Comparison of ENCODE assay signal across 8 cellular contexts in the genomic region with DNA sequence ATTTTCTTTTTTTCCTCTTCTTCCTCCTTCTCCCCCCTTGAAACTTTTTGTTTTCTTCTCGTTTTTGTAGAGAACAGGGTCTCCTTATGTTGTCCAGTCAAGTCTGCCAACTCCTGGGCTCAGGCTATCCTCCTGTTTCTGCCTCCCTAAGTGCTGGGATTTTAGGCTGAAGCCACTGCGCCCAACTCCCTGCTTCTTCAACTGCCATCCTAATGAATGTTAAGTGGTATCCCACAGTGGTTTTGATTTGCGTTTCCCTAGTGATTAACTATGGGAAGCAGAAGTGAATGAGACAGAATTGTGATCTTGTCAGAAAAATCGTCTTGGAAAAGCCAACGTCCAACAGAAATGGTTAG. TPM values are rescaled to one million over a fixed set of nuclear protein-coding genes. Genes with fewer than 3 reads are reported as not detected.
DNase-seq lines count a peak whose midpoint lies in the region; ATAC-seq lines count a peak whose summit lies in the region.

No MANE protein-coding gene starts in this region.

- peak overlapping the region; percentile 91 for H3K27ac Mint-ChIP-seq in activated CD8-positive, alpha-beta T cell treated with anti-CD3 and anti-CD28 coated beads, Interleukin-2, amount 10 ng/mL, durations not matched to agents 7 days and 5 days
- H3K27ac Mint-ChIP-seq in stimulated activated naive CD8-positive, alpha-beta T cell treated with anti-CD3 and anti-CD28 coated beads, Interleukin-15, amount 100 ng/mL, for 72 hours = peak overlapping the region; percentile 76 to 89

- DNase-seq in NCI-H748 (lab: John Stamatoyannopoulos, UW; ENCODE audit: unreplicated experiment) (peak; percentile 3), NCI-H748 treated with DMSO at 0.1 percent for 48 hours (lab: John Stamatoyannopoulos, UW) (no peak), foreskin melanocyte (no peak)
- DNase-seq in activated CD8-positive, alpha-beta T cell treated with anti-CD3 and anti-CD28 coated beads, Interleukin-2, amount 10 ng/mL, durations not matched to agents 7 days and 5 days = no peak
- DNase-seq in stimulated activated naive CD8-positive, alpha-beta T cell treated with anti-CD3 and anti-CD28 coated beads, Interleukin-15, amount 100 ng/mL, for 72 hours = no peak
- no peak for DNase-seq in stimulated activated CD4-positive, alpha-beta T cell treated with anti-CD3 and anti-CD28 coated beads, Interleukin-4, amount 100 ng/mL, for 4 hours

- no peaks in the 10 kb centered on the region for H3K9me3 Mint-ChIP-seq in activated CD8-positive, alpha-beta T cell treated with anti-CD3 and anti-CD28 coated beads, Interleukin-2, amount 10 ng/mL, durations not matched to agents 7 days and 5 days (ENCODE audit: insufficient read depth)
- peaks cover 8 to 9% of the 10 kb centered on the region in 2 donors for H3K9me3 Mint-ChIP-seq in stimulated activated naive CD8-positive, alpha-beta T cell treated with anti-CD3 and anti-CD28 coated beads, Interleukin-15, amount 100 ng/mL, for 72 hours

- peak overlapping the region; percentile 82 for H3K4me3 Mint-ChIP-seq in activated CD8-positive, alpha-beta T cell treated with anti-CD3 and anti-CD28 coated beads, Interleukin-2, amount 10 ng/mL, durations not matched to agents 7 days and 5 days
- peak overlapping the region; percentile 85 to 90 for H3K4me3 Mint-ChIP-seq in stimulated activated naive CD8-positive, alpha-beta T cell treated with anti-CD3 and anti-CD28 coated beads, Interleukin-15, amount 100 ng/mL, for 72 hours

- peaks cover 4% of the 10 kb centered on the region for H3K9me3 ChIP-seq in iPS-18c (ENCODE audit: control insufficient read depth, insufficient read depth, low read length)

- H3K36me3 Mint-ChIP-seq in activated CD8-positive, alpha-beta T cell treated with anti-CD3 and anti-CD28 coated beads, Interleukin-2, amount 10 ng/mL, durations not matched to agents 7 days and 5 days (ENCODE audit: low read depth) = peaks cover 50% of the 10 kb centered on the region

- H3K4me1 Mint-ChIP-seq in activated CD8-positive, alpha-beta T cell treated with anti-CD3 and anti-CD28 coated beads, Interleukin-2, amount 10 ng/mL, durations not matched to agents 7 days and 5 days (ENCODE audit: low read depth) = peaks cover 53% of the 10 kb centered on the region
- H3K4me1 Mint-ChIP-seq in stimulated activated naive CD8-positive, alpha-beta T cell treated with anti-CD3 and anti-CD28 coated beads, Interleukin-15, amount 100 ng/mL, for 72 hours = peaks cover 63% of the 10 kb centered on the region

- POLR2A ChIA-PET in activated CD8-positive, alpha-beta T cell treated with anti-CD3 and anti-CD28 coated beads, Interleukin-2, amount 10 ng/mL, durations not matched to agents 7 days and 5 days (lab: Charles Lee) = interaction anchor here (1.2 kb wide), 1 partner anchor 28 kb away, joined by 5 read pairs; no protein-coding TSS in a partner anchor

- peak overlapping the region; percentile 86 for H3K4me3 ChIP-seq in iPS-18c (ENCODE audit: insufficient read depth, low read depth, low read length)

- no peak for ATAC-seq in activated CD8-positive, alpha-beta T cell treated with anti-CD3 and anti-CD28 coated beads, Interleukin-2, amount 10 ng/mL, durations not matched to agents 7 days and 5 days
- no peak for ATAC-seq in stimulated activated naive CD8-positive, alpha-beta T cell treated with anti-CD3 and anti-CD28 coated beads, Interleukin-15, amount 100 ng/mL, for 72 hours
- ATAC-seq in HG03280 (IDR thresholded peaks at IDR 0.05; ENCODE audit: unreplicated experiment) = no peak

- CTCF ChIA-PET in activated CD8-positive, alpha-beta T cell treated with anti-CD3 and anti-CD28 coated beads, Interleukin-2, amount 10 ng/mL, durations not matched to agents 7 days and 5 days (lab: Charles Lee) = no interaction called here

- H3K27me3 Mint-ChIP-seq in activated CD8-positive, alpha-beta T cell treated with anti-CD3 and anti-CD28 coated beads, Interleukin-2, amount 10 ng/mL, durations not matched to agents 7 days and 5 days (ENCODE audit: low read depth) = no peaks in the 10 kb centered on the region
- H3K27me3 Mint-ChIP-seq in stimulated activated naive CD8-positive, alpha-beta T cell treated with anti-CD3 and anti-CD28 coated beads, Interleukin-15, amount 100 ng/mL, for 72 hours = no peaks in the 10 kb centered on the region

RNA-seq across cellular contexts. Expression of a gene that starts 1.0 kb away (rescaled TPM):
- total RNA-seq in activated CD8-positive, alpha-beta T cell treated with anti-CD3 and anti-CD28 coated beads, Interleukin-2, amount 10 ng/mL, durations not matched to agents 7 days and 5 days = 100 to 1,000 TPM; 252 to 255 TPM

RNA-seq across cellular contexts. Expression of a gene that starts 49.8 kb away (rescaled TPM):
- total RNA-seq in activated CD8-positive, alpha-beta T cell treated with anti-CD3 and anti-CD28 coated beads, Interleukin-2, amount 10 ng/mL, durations not matched to agents 7 days and 5 days = 10 to 100 TPM; 88.2 to 93.0 TPM
